17 cellular contexts compared by ENCODE assay signal in the genomic region with DNA sequence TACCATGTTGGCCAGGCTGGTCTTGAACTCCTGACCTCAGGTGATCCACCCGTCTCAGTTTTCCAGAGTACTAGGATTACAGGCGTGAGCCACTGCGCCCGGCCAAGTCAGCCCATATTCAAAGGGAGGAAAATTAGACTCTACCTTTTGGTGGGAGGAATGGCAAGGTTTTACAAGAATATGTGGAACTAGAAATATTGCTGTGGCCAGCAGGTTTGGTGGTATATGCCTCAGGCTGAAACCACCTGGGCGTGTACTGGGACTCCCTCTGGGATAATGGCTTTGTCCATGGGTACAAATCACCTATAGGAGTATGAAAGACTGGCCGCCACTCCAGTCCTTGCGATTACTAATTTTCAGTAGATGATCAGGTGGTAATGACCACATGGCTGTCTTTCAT. TPM values are rescaled to one million over a fixed set of nuclear protein-coding genes. Genes with fewer than 3 reads are reported as not detected.
A peak's percentile ranks its signal among the peaks of the same experiment; 100 is the strongest.
DNase-seq lines count a peak whose midpoint lies in the region; ATAC-seq and TF ChIP-seq lines count a peak whose summit lies in the region.
"Had no signal": no experiment of that assay in that cellular context is flagged by ENCODE, and none has a peak within 500 bp of the region (broad histone marks: within the 10 kb centered on the region; RNA-seq: fewer than 3 reads in every experiment).

No MANE protein-coding gene starts in this region.

- H4K20me1 ChIP-seq in IMR-90 (ENCODE audit: insufficient read depth, low read length) (no peaks in the 10 kb centered on the region), osteoblast (ENCODE audit: insufficient read depth, low read length) (no peaks in the 10 kb centered on the region)

- no peak overlapping the region for H2BK15ac ChIP-seq in IMR-90 (ENCODE audit: low read depth, low read length)

- no peak for TF ChIP-seq RAD21 in IMR-90 (IDR thresholded peaks at IDR 0.05; ENCODE audit: low read length)

- no peak overlapping the region for H3K56ac ChIP-seq in IMR-90 (ENCODE audit: extremely low read depth, insufficient read depth, low read length)

- 100% methylated on average over 2 of the region's 7 CpGs; no CpG with 5 or more reads in 1 of the 2 experiments for WGBS in IMR-90 (ENCODE audit: extremely low coverage in 2 of 2, insufficient read length in 1 of 2), 2 experiments
- WGBS in transverse colon (ENCODE audit: low coverage in 1 of 2), 2 donors = 91% methylated on average over 7 of the region's 7 CpGs; no CpG with 5 or more reads in 1 of the 2 donors

- H3K79me2 ChIP-seq in osteoblast (ENCODE audit: insufficient read depth, low read length) = no peaks in the 10 kb centered on the region

- H3K9me1 ChIP-seq in IMR-90 (ENCODE audit: insufficient read depth, low read length) = no peaks in the 10 kb centered on the region

- H3K23ac ChIP-seq in IMR-90 (ENCODE audit: low read depth, low read length) = no peak overlapping the region

- H2BK20ac ChIP-seq in IMR-90 (ENCODE audit: low read depth, low read length) = no peak overlapping the region

- intact Hi-C loops in IMR-90 (cut with micrococcal nuclease) = no loop called here
- intact Hi-C loops in transverse colon (cut with DNase I; ENCODE audit: low total_unique reads) = no loop called here

- H4K5ac ChIP-seq in IMR-90 (ENCODE audit: low read depth, low read length) = no peak overlapping the region

- TF ChIP-seq CTCF in IMR-90 (conservative IDR thresholded peaks at IDR 0.05; ENCODE audit: low read depth, low read length) = no peak
- no peak for TF ChIP-seq CTCF in osteoblast (IDR thresholded peaks at IDR 0.05; ENCODE audit: extremely low read depth, low read depth, low read length)
- TF ChIP-seq CTCF in transverse colon (IDR thresholded peaks at IDR 0.05) = no peak

- H3K79me1 ChIP-seq in IMR-90 (ENCODE audit: low read depth in 1 of 2, low read length in 2 of 2) = no peaks in the 10 kb centered on the region

- H3K9me3 ChIP-seq in IMR-90 (ENCODE audit: control insufficient read depth, insufficient read depth, low read length) (peaks cover 2% of the 10 kb centered on the region), osteoblast (ENCODE audit: low read depth, low read length) (peaks cover 2% of the 10 kb centered on the region), transverse colon (no peaks in the 10 kb centered on the region)
- H3K9me3 ChIP-seq: Caco-2 had no signal

- no peak for TF ChIP-seq EP300 in transverse colon (IDR thresholded peaks at IDR 0.05; ENCODE audit: low read depth)

- H4K8ac ChIP-seq in IMR-90 (ENCODE audit: low read depth in 2 of 2, low read length in 2 of 2) = no peak overlapping the region

- DNase-seq in IMR-90 (no peak), NCI-H69 (lab: John Stamatoyannopoulos, UW) (peak; percentile 55), osteoblast (ENCODE audit: insufficient read length, low spot score, missing footprints) (peak; percentile 74), DMS 273 (lab: John Stamatoyannopoulos, UW; ENCODE audit: unreplicated experiment) (no peak), transverse colon (no peak)
- DNase-seq: C1 segment of cervical spinal cord; Caco-2; CD4-positive, alpha-beta memory T cell; DMS 273 treated with DMSO at 0.1 percent for 48 hours; DMS79; EL; GDM1; GM23248; H7; HCEC 1CT had no signal

- H2AK9ac ChIP-seq in IMR-90 (replicated peaks; ENCODE audit: low read depth, low read length, poor library complexity) = peak overlapping the region; percentile 37

- H3K18ac ChIP-seq in IMR-90 (ENCODE audit: low read depth, low read length) = no peak overlapping the region

- H3K4me2 ChIP-seq in IMR-90 (ENCODE audit: low read depth, low read length) = no peak overlapping the region
- no peak overlapping the region for H3K4me2 ChIP-seq in osteoblast (ENCODE audit: insufficient read depth, low read length)

- no peak overlapping the region for H3K9ac ChIP-seq in IMR-90 (ENCODE audit: low read depth, low read length)
- H3K9ac ChIP-seq: GM23248 had no signal

- H2BK5ac ChIP-seq in IMR-90 (ENCODE audit: low read depth, low read length, poor library complexity, severe bottlenecking) = no peak overlapping the region

- H3K27me3 ChIP-seq in IMR-90 (ENCODE audit: control insufficient read depth, insufficient read depth, low read length) (no peaks in the 10 kb centered on the region; the same call in none of the 2 replicates), osteoblast (ENCODE audit: insufficient read depth, low read length) (no peaks in the 10 kb centered on the region), transverse colon (no peaks in the 10 kb centered on the region)

- POLR2A ChIA-PET in IMR-90 (lab: Charles Lee; ENCODE audit: unreplicated experiment) = no interaction called here

- H3K14ac ChIP-seq in IMR-90 (replicated peaks; ENCODE audit: low read depth, low read length) = no peak overlapping the region

- no peak overlapping the region for H3K4ac ChIP-seq in IMR-90 (ENCODE audit: low read depth, low read length)

- dilution Hi-C loops in IMR-90 (cut with HindIII; ENCODE audit: low sequenced_read_pairs, unreplicated experiment) = no loop called here

- no peak overlapping the region for H4K91ac ChIP-seq in IMR-90 (ENCODE audit: insufficient read depth, low read depth, low read length)

- H3K36me3 ChIP-seq in IMR-90 (ENCODE audit: control insufficient read depth, insufficient read depth, low read length) (no peaks in the 10 kb centered on the region), osteoblast (ENCODE audit: insufficient read depth, low read length) (no peaks in the 10 kb centered on the region), transverse colon (no peaks in the 10 kb centered on the region)

- H2AFZ ChIP-seq in IMR-90 (replicated peaks; ENCODE audit: low read length, poor library complexity) (no peak overlapping the region), osteoblast (ENCODE audit: low read length) (no peak overlapping the region)
- H2AFZ ChIP-seq: GM23248 had no signal

- BruUV-seq in IMR-90 (replicated peaks; lab: Mats Ljungman, UMichigan) = no TSS peak

- H3K4me1 ChIP-seq in IMR-90 (ENCODE audit: control insufficient read depth, insufficient read depth, low read length) (no peaks in the 10 kb centered on the region), osteoblast (ENCODE audit: insufficient read depth, low read length) (no peaks in the 10 kb centered on the region), transverse colon (no peaks in the 10 kb centered on the region)
- H3K4me1 ChIP-seq: Caco-2 had no signal

- ATAC-seq in IMR-90 (ENCODE audit: low read depth) (no peak), HG03378 (IDR thresholded peaks at IDR 0.05; ENCODE audit: unreplicated experiment) (no peak)
- ATAC-seq: GM12878 had no signal

- CTCF ChIA-PET in IMR-90 (lab: Yijun Ruan, JAX) = no interaction called here

- in situ Hi-C loops in IMR-90 (cut with MboI; ENCODE audit: low sequenced_read_pairs) (no loop called here), transverse colon (cut with MboI; ENCODE audit: low pct_ligation_motif_present in 1 of 4, low pct_unique_long_range_greater_than_20kb in 1 of 4, low sequenced_read_pairs in 3 of 4) (no loop called here)

- no peak overlapping the region for H3K4me3 ChIP-seq in IMR-90 (ENCODE audit: insufficient read depth, low read depth, low read length)
- H3K4me3 ChIP-seq in osteoblast (ENCODE audit: insufficient read depth, low read length) = no peak overlapping the region
- no peak overlapping the region for H3K4me3 ChIP-seq in transverse colon
- H3K4me3 ChIP-seq: GM12878, GM23248 had no signal

- no peak overlapping the region for H2BK120ac ChIP-seq in IMR-90 (ENCODE audit: low read depth, low read length)

- TF ChIP-seq POLR2A in IMR-90 (IDR thresholded peaks at IDR 0.05; ENCODE audit: low read depth, low read length) (no peak), transverse colon (IDR thresholded peaks at IDR 0.05) (no peak)

- H3K27ac ChIP-seq in IMR-90 (ENCODE audit: insufficient read depth, low read length) (no peak overlapping the region), osteoblast (ENCODE audit: low read depth, low read length) (no peak overlapping the region), transverse colon (no peak overlapping the region)
- H3K27ac ChIP-seq: GM23248 had no signal

- no peak overlapping the region for H2AK5ac ChIP-seq in IMR-90 (ENCODE audit: low read depth, low read length)

TF ChIP-seq in IMR-90, 13 proteins besides CTCF, POLR2A, EP300 and RAD21:
- TF ChIP-seq MXI1 (IDR thresholded peaks at IDR 0.05; ENCODE audit: borderline replicate concordance, low read depth, low read length) = no peak
- no peak for TF ChIP-seq MAFK (IDR thresholded peaks at IDR 0.05; ENCODE audit: low read depth, low read length)
- no peak for TF ChIP-seq MAZ (IDR thresholded peaks at IDR 0.05; ENCODE audit: borderline replicate concordance, low read depth, low read length)
- TF ChIP-seq SMC3 (IDR thresholded peaks at IDR 0.05; ENCODE audit: low read depth, low read length) = no peak
- TF ChIP-seq, protein P1, sequence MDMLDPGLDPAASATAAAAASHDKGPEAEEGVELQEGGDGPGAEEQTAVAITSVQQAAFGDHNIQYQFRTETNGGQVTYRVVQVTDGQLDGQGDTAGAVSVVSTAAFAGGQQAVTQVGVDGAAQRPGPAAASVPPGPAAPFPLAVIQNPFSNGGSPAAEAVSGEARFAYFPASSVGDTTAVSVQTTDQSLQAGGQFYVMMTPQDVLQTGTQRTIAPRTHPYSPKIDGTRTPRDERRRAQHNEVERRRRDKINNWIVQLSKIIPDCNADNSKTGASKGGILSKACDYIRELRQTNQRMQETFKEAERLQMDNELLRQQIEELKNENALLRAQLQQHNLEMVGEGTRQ (IDR thresholded peaks at IDR 0.05; ENCODE audit: low read depth, low read length) = no peak
- TF ChIP-seq CHD1 (IDR thresholded peaks at IDR 0.05; ENCODE audit: low read depth, low read length) = no peak
- no peak for TF ChIP-seq CEBPB (IDR thresholded peaks at IDR 0.05; ENCODE audit: low read depth, low read length)
- TF ChIP-seq, protein P2, sequence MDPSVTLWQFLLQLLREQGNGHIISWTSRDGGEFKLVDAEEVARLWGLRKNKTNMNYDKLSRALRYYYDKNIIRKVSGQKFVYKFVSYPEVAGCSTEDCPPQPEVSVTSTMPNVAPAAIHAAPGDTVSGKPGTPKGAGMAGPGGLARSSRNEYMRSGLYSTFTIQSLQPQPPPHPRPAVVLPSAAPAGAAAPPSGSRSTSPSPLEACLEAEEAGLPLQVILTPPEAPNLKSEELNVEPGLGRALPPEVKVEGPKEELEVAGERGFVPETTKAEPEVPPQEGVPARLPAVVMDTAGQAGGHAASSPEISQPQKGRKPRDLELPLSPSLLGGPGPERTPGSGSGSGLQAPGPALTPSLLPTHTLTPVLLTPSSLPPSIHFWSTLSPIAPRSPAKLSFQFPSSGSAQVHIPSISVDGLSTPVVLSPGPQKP (IDR thresholded peaks at IDR 0.05; ENCODE audit: borderline replicate concordance, low read depth, low read length) = no peak

RNA-seq across cellular contexts. Expression of a gene that starts 32.4 kb away (rescaled TPM):
- total RNA-seq in IMR-90 (2012; rRNA removed) (55.9 and 112 TPM in 2 replicates), osteoblast (81.9 and 96.6 TPM in 2 replicates), transverse colon (1,000 to 10,000 TPM in 1 of 4 donors, 100 to 1,000 TPM in 3; 313 to 1,184 (median 689) TPM)
- 92.8 and 99.1 TPM in 2 replicates for polyA plus RNA-seq in IMR-90 (2012; rRNA removed)
- polyA plus RNA-seq in IMR-90 (2012; cell fraction: cytosol; rRNA removed) = 19.5 and 34.3 TPM in 2 replicates
- 284 and 1,941 TPM in 2 replicates for polyA plus RNA-seq in IMR-90 (2012; cell fraction: nucleus; rRNA removed; ENCODE audit: low replicate concordance)

Comparison
In these comparisons a context has a peak if more than half of its experiments do, and no peak if none do; other contexts are left out.
1. DNase-seq: peak in NCI-H69 (single experiment) and osteoblast (single experiment); none in IMR-90 (single experiment), DMS 273 (single experiment) and transverse colon (single experiment).